9 cellular contexts compared by ENCODE assay signal in genomic region chr4:123361195-123361861, GRCh38. TPM values are rescaled to one million over a fixed set of nuclear protein-coding genes. Genes with fewer than 3 reads are reported as not detected.
A peak's percentile ranks its signal among the peaks of the same experiment; 100 is the strongest.
DNase-seq lines count a peak whose midpoint lies in the region; ATAC-seq and TF ChIP-seq lines count a peak whose summit lies in the region.
"Had no signal": no experiment of that assay in that cellular context is flagged by ENCODE, and none has a peak within 500 bp of the region (broad histone marks: within the 10 kb centered on the region; RNA-seq: fewer than 3 reads in every experiment).

No MANE protein-coding gene starts in this region.

- no peak overlapping the region for H3K4me3 ChIP-seq in HFF-Myc (replicated peaks; ENCODE audit: low read depth, low read length)
- no peak overlapping the region for H3K4me3 ChIP-seq in BE2C (ENCODE audit: low read depth, low read length)

- intact Hi-C loops in left cardiac atrium (cut with DNase I) = no loop called here

- DNase-seq in HFF-Myc (ENCODE audit: extremely low read depth, low read depth) (peak; percentile 66), left cardiac atrium (peak; percentile 39), superior temporal gyrus (ENCODE audit: extremely low spot score) (peak; percentile 51), BE2C (no peak)
- DNase-seq: WERI-Rb-1 had no signal

- no peaks in the 10 kb centered on the region for H3K4me1 ChIP-seq in BE2C

- H3K27me3 ChIP-seq in BE2C = no peaks in the 10 kb centered on the region

- no peak for TF ChIP-seq CTCF in HFF-Myc (IDR thresholded peaks at IDR 0.05; ENCODE audit: low read depth, low read length, missing control alignments)
- TF ChIP-seq CTCF in BE2C (IDR thresholded peaks at IDR 0.05; ENCODE audit: low read depth, low read length) = no peak

- no peaks in the 10 kb centered on the region for H3K36me3 ChIP-seq in BE2C
- H3K36me3 ChIP-seq: WERI-Rb-1 had no signal

- peak overlapping the region; percentile 67 for H3K27ac ChIP-seq in angular gyrus (ENCODE audit: low read depth, low read length)
- H3K27ac ChIP-seq: WERI-Rb-1 had no signal

- no peaks in the 10 kb centered on the region; the same call in 1 of the 2 replicates for H3K9me3 ChIP-seq in BE2C

- ATAC-seq in left cardiac atrium (peak; percentile 41 to 83), HG02571 (IDR thresholded peaks at IDR 0.05; ENCODE audit: unreplicated experiment) (no peak), GM21737 (IDR thresholded peaks at IDR 0.05; ENCODE audit: unreplicated experiment) (no peak), GM21381 (IDR thresholded peaks at IDR 0.05; ENCODE audit: unreplicated experiment) (no peak)

RNA-seq across cellular contexts. Expression of gene SPRY1, which starts 35.3 kb away (rescaled TPM):
- total RNA-seq in left cardiac atrium = 10 to 100 TPM; 59.6 to 89.9 TPM
- polyA plus RNA-seq in BE2C (2012; ENCODE audit: insufficient read depth, insufficient read length, low read depth) = not detected

Comparison
In these comparisons a context has a peak if more than half of its experiments do, and no peak if none do; other contexts are left out.
1. ATAC-seq: peak in left cardiac atrium (2 of 2); none in HG02571 (single experiment), GM21737 (single experiment) and GM21381 (single experiment).